In the genomic region with DNA sequence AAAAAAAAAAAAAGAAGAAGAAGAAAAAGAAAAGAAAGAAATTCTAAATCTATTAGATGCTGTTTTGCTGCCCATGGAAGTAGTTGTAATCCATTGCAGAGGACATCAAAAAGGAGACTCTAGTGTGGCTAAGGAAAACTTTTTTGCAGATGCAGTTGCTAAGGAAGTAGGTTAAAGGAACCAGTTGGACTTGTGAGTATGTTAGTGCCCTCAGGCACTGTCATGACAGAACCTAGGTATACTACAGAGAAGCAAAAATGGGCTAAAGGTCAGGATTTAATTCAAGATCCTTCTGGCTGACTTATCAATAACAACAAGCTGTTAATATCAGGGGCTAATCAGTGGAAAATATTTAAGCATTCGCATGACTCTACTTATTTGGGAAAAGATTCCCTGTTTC, we compare ENCODE assay signal across 22 cellular contexts.
A peak's percentile ranks its signal among the peaks of the same experiment; 100 is the strongest.
DNase-seq lines count a peak whose midpoint lies in the region; ATAC-seq, FAIRE-seq and TF ChIP-seq lines count a peak whose summit lies in the region.
"Had no signal": no experiment of that assay in that cellular context is flagged by ENCODE, and none has a peak within 500 bp of the region (broad histone marks: within the 10 kb centered on the region; RNA-seq: fewer than 3 reads in every experiment).

No MANE protein-coding gene starts in this region.

- no peaks in the 10 kb centered on the region for H3K79me2 ChIP-seq in mesendoderm (ENCODE audit: control insufficient read depth, insufficient read depth, low read length)

- intact Hi-C loops in breast epithelium (cut with DNase I; ENCODE audit: low total_unique reads): no loop called here

- H2BK5ac ChIP-seq in mesendoderm (ENCODE audit: low read length): no peak overlapping the region

- H4K5ac ChIP-seq in mesendoderm (ENCODE audit: low read length): no peak overlapping the region

- DNase-seq in ELF-1 (ENCODE audit: low read depth, low spot score): peak; percentile 48
- peak; percentile 8 for DNase-seq in bronchial epithelial cell (ENCODE audit: low read depth)
- DNase-seq in mesendoderm: peak; percentile 32
- DNase-seq in NCI-H1930 (lab: John Stamatoyannopoulos, UW): no peak
- DNase-seq in breast epithelium (ENCODE audit: low spot score in 2 of 2): no peak
- DNase-seq: Caco-2; CD4-positive, CD25-positive, alpha-beta regulatory T cell; CD8-positive, alpha-beta T cell; DMS153; DND-41; GDM1; GM23248; H7; HCEC 1CT had no signal

- no peak overlapping the region for H3K4me3 ChIP-seq in bronchial epithelial cell (ENCODE audit: low read depth, low read length)
- H3K4me3 ChIP-seq in mesendoderm (ENCODE audit: low read length): no peak overlapping the region
- no peak overlapping the region for H3K4me3 ChIP-seq in breast epithelium
- H3K4me3 ChIP-seq: BLaER1, GM12878, GM23248 had no signal

- TF ChIP-seq CTCF in bronchial epithelial cell (IDR thresholded peaks at IDR 0.05; ENCODE audit: insufficient read depth, low read length, severe bottlenecking) (no peak), breast epithelium (IDR thresholded peaks at IDR 0.05) (no peak)

- no peak overlapping the region for H2BK15ac ChIP-seq in mesendoderm (replicated peaks; ENCODE audit: low read depth)

- no peaks in the 10 kb centered on the region for H3K36me3 ChIP-seq in bronchial epithelial cell (ENCODE audit: control insufficient read depth, insufficient read depth, low read length)
- no peaks in the 10 kb centered on the region for H3K36me3 ChIP-seq in mesendoderm (ENCODE audit: control insufficient read depth, insufficient read depth, low read length)
- no peaks in the 10 kb centered on the region for H3K36me3 ChIP-seq in breast epithelium
- H3K36me3 ChIP-seq: BLaER1 had no signal

- no peak overlapping the region for H3K27ac ChIP-seq in mesendoderm (ENCODE audit: low read depth, low read length)
- no peak overlapping the region for H3K27ac ChIP-seq in breast epithelium
- H3K27ac ChIP-seq: 22Rv1, BLaER1, C4-2B, GM23248 had no signal

- no peak overlapping the region for H3K23ac ChIP-seq in mesendoderm (ENCODE audit: low read length)

- TF ChIP-seq POLR2A in breast epithelium (IDR thresholded peaks at IDR 0.05): no peak

- WGBS in mesendoderm (ENCODE audit: extremely low coverage, insufficient coverage, low lambda C conversion rate): no CpG with 5 or more reads among the region's 1 CpG

- H4K8ac ChIP-seq in mesendoderm (ENCODE audit: low read depth, low read length): no peak overlapping the region

- H2AK5ac ChIP-seq in mesendoderm (ENCODE audit: low read length): no peak overlapping the region

- no peak overlapping the region for H3K9ac ChIP-seq in mesendoderm (ENCODE audit: low read length)
- H3K9ac ChIP-seq: BLaER1, GM23248 had no signal

- H3K4me2 ChIP-seq in mesendoderm (ENCODE audit: low read length): no peak overlapping the region
- H3K4me2 ChIP-seq: BLaER1 had no signal

- H3K4ac ChIP-seq in mesendoderm (ENCODE audit: low read depth, low read length): no peak overlapping the region

- no peaks in the 10 kb centered on the region for H3K27me3 ChIP-seq in bronchial epithelial cell (ENCODE audit: control insufficient read depth, insufficient read depth, low read length)
- H3K27me3 ChIP-seq in mesendoderm (ENCODE audit: insufficient read depth, low read length, poor library complexity): no peaks in the 10 kb centered on the region
- no peaks in the 10 kb centered on the region for H3K27me3 ChIP-seq in breast epithelium
- H3K27me3 ChIP-seq: BLaER1 had no signal

- ATAC-seq in HG03469 (IDR thresholded peaks at IDR 0.05; ENCODE audit: unreplicated experiment): no peak
- ATAC-seq: CD8-positive, alpha-beta T cell; GM12878 had no signal

- H3K79me1 ChIP-seq in mesendoderm (ENCODE audit: low read length): no peaks in the 10 kb centered on the region

- FAIRE-seq in bronchial epithelial cell (lab: Jason Lieb, UNC): no peak
- FAIRE-seq: A204.1, GM12878, GM19239, H1 had no signal

- H3K56ac ChIP-seq in mesendoderm (ENCODE audit: low read length): no peak overlapping the region

- H2BK120ac ChIP-seq in mesendoderm (ENCODE audit: low read depth, low read length): no peak overlapping the region

- H3K9me3 ChIP-seq in breast epithelium: no peaks in the 10 kb centered on the region
- H3K9me3 ChIP-seq: BLaER1, Caco-2 had no signal

- H3K4me1 ChIP-seq in mesendoderm (ENCODE audit: control insufficient read depth, low read depth, low read length) (peaks cover 2% of the 10 kb centered on the region), breast epithelium (no peaks in the 10 kb centered on the region)
- H3K4me1 ChIP-seq: BLaER1, Caco-2 had no signal

- H3K18ac ChIP-seq in mesendoderm (ENCODE audit: low read length): no peak overlapping the region

Comparison
In these comparisons a context has a peak if more than half of its experiments do, and no peak if none do; other contexts are left out.
1. DNase-seq: peak in ELF-1 (single experiment), bronchial epithelial cell (single experiment) and mesendoderm (single experiment); none in NCI-H1930 (0 of 2) and breast epithelium (0 of 2).